In genomic region chr7:106639476-106640334, GRCh38 we compare ENCODE assay signal across 23 cellular contexts. TPM values are rescaled to one million over a fixed set of nuclear protein-coding genes. Genes with fewer than 3 reads are reported as not detected.
DNase-seq lines count a peak whose midpoint lies in the region; ATAC-seq and TF ChIP-seq lines count a peak whose summit lies in the region.
"Had no signal": no experiment of that assay in that cellular context is flagged by ENCODE, and none has a peak within 500 bp of the region (broad histone marks: within the 10 kb centered on the region; RNA-seq: fewer than 3 reads in every experiment).

No MANE protein-coding gene starts in this region.

- H3K4me1 ChIP-seq in colonic mucosa (no peaks in the 10 kb centered on the region), liver (ENCODE audit: control insufficient read depth in 4 of 4, insufficient read depth in 4 of 4, low read length in 3 of 4) (peaks cover 2 to 12% (median 5%) of the 10 kb centered on the region in 4 donors), stomach (no peaks in the 10 kb centered on the region), sigmoid colon (no peaks in the 10 kb centered on the region)
- H3K4me1 ChIP-seq: BLaER1, Caco-2 had no signal

- no peaks in the 10 kb centered on the region for H3K4me1 Mint-ChIP-seq in activated CD8-positive, alpha-beta T cell treated with anti-CD3 and anti-CD28 coated beads for 36 hours (ENCODE audit: low read depth)
- H3K4me1 Mint-ChIP-seq: CD4-positive, alpha-beta memory T cell; H9 had no signal

- H3K36me3 ChIP-seq in colonic mucosa (no peaks in the 10 kb centered on the region), liver (ENCODE audit: control insufficient read depth in 4 of 4, insufficient read depth in 3 of 4, low read depth in 1 of 4, low read length in 3 of 4) (no peaks in the 10 kb centered on the region), stomach (no peaks in the 10 kb centered on the region), sigmoid colon (no peaks in the 10 kb centered on the region)
- H3K36me3 ChIP-seq: BLaER1 had no signal

- intact Hi-C loops in colonic mucosa (cut with DNase I) (no loop called here), stomach (cut with DNase I; ENCODE audit: low total_unique reads) (no loop called here), Right ventricle myocardium inferior (cut with DNase I) (no loop called here), sigmoid colon (cut with DNase I) (no loop called here)
- intact Hi-C loops in activated CD8-positive, alpha-beta T cell treated with anti-CD3 and anti-CD28 coated beads for 36 hours (cut with micrococcal nuclease), result no loop called here

- DNase-seq in MV-4-11 (lab: John Stamatoyannopoulos, UW), result peak; percentile 27
- no peak for DNase-seq in colonic mucosa
- no peak for DNase-seq in stomach
- DNase-seq in Right ventricle myocardium inferior (ENCODE audit: missing footprints), result no peak
- no peak for DNase-seq in sigmoid colon
- DNase-seq in activated CD8-positive, alpha-beta T cell treated with anti-CD3 and anti-CD28 coated beads for 36 hours, result no peak
- DNase-seq: Caco-2; CD4-positive, alpha-beta memory T cell; DMS 273 treated with DMSO at 0.1 percent for 48 hours; DND-41; H9; HFFc6; Karpas-422; NCI-H1105; NCI-H146; NCI-H2029; NCI-H510A treated with DMSO at 0.1 percent for 48 hours; NCI-H748 treated with DMSO at 0.1 percent for 48 hours; SW 1271 had no signal

- no peak for TF ChIP-seq CTCF in colonic mucosa (IDR thresholded peaks at IDR 0.05)
- TF ChIP-seq CTCF in liver (IDR thresholded peaks at IDR 0.05; ENCODE audit: low read depth, low read length, missing input control), result no peak
- TF ChIP-seq CTCF in stomach (IDR thresholded peaks at IDR 0.05), result no peak
- no peak for TF ChIP-seq CTCF in sigmoid colon (IDR thresholded peaks at IDR 0.05)
- no peak for TF ChIP-seq CTCF in activated CD8-positive, alpha-beta T cell treated with anti-CD3 and anti-CD28 coated beads for 36 hours (IDR thresholded peaks at IDR 0.05)

- H3K9ac ChIP-seq in colonic mucosa (ENCODE audit: low read depth in 2 of 2, low read length in 2 of 2) (no peak overlapping the region), liver (ENCODE audit: low read depth in 1 of 2, low read length in 2 of 2) (no peak overlapping the region)
- H3K9ac ChIP-seq: BLaER1 had no signal

- TF ChIP-seq POLR2A in stomach (IDR thresholded peaks at IDR 0.05) (no peak), sigmoid colon (IDR thresholded peaks at IDR 0.05) (no peak)

- H3K36me3 Mint-ChIP-seq in activated CD8-positive, alpha-beta T cell treated with anti-CD3 and anti-CD28 coated beads for 36 hours (ENCODE audit: low read depth), result no peaks in the 10 kb centered on the region
- H3K36me3 Mint-ChIP-seq: CD4-positive, alpha-beta memory T cell; IgD-negative memory B cell had no signal

- H3K27me3 Mint-ChIP-seq in activated CD8-positive, alpha-beta T cell treated with anti-CD3 and anti-CD28 coated beads for 36 hours, result peaks cover 19% of the 10 kb centered on the region
- H3K27me3 Mint-ChIP-seq: IgD-negative memory B cell had no signal

- no peaks in the 10 kb centered on the region for H3K27me3 ChIP-seq in colonic mucosa
- H3K27me3 ChIP-seq in liver (ENCODE audit: control insufficient read depth in 4 of 4, insufficient read depth in 4 of 4, low read length in 3 of 4), result no peaks in the 10 kb centered on the region
- H3K27me3 ChIP-seq in stomach, result no peaks in the 10 kb centered on the region
- H3K27me3 ChIP-seq in sigmoid colon, result no peaks in the 10 kb centered on the region
- H3K27me3 ChIP-seq: BLaER1 had no signal

- H3K27ac Mint-ChIP-seq in activated CD8-positive, alpha-beta T cell treated with anti-CD3 and anti-CD28 coated beads for 36 hours, result no peak overlapping the region
- H3K27ac Mint-ChIP-seq: CD4-positive, alpha-beta memory T cell; H9; HFFc6; IgD-negative memory B cell had no signal

- H3K27ac ChIP-seq in colonic mucosa, result peak overlapping the region; percentile 4
- H3K27ac ChIP-seq in liver (ENCODE audit: low read depth in 1 of 2, low read length in 2 of 2), result peak overlapping the region; percentile 54 to 74
- no peak overlapping the region for H3K27ac ChIP-seq in stomach
- H3K27ac ChIP-seq in sigmoid colon, result no peak overlapping the region
- H3K27ac ChIP-seq: BLaER1 had no signal

- H3K4me3 Mint-ChIP-seq in activated CD8-positive, alpha-beta T cell treated with anti-CD3 and anti-CD28 coated beads for 36 hours, result no peak overlapping the region
- H3K4me3 Mint-ChIP-seq: CD4-positive, alpha-beta memory T cell; H9; HFFc6 had no signal

- CTCF ChIA-PET in activated CD8-positive, alpha-beta T cell treated with anti-CD3 and anti-CD28 coated beads for 36 hours (lab: Charles Lee), result interaction anchor here (1.8 kb wide), 1 partner anchor 19 kb away, joined by 4 read pairs; no protein-coding TSS in a partner anchor

- WGBS in liver, result 83% methylated on average over 7 of the region's 7 CpGs
- WGBS in stomach, 5 donors, result 70 to 86% (median 78%) methylated on average over 7 of the region's 7 CpGs
- WGBS in sigmoid colon, 2 donors, result 90 to 91% methylated on average over 7 of the region's 7 CpGs

- no peak overlapping the region for H3K4me3 ChIP-seq in colonic mucosa
- no peak overlapping the region for H3K4me3 ChIP-seq in liver (ENCODE audit: low read depth in 1 of 3, low read length in 3 of 3)
- no peak overlapping the region for H3K4me3 ChIP-seq in stomach
- no peak overlapping the region for H3K4me3 ChIP-seq in sigmoid colon
- H3K4me3 ChIP-seq: BLaER1 had no signal

- H3K9me3 ChIP-seq in colonic mucosa, result no peaks in the 10 kb centered on the region
- H3K9me3 ChIP-seq in liver (ENCODE audit: control insufficient read depth in 4 of 4, low read length in 3 of 4), result no peaks in the 10 kb centered on the region
- peaks cover 0 to 4% (median 0%) of the 10 kb centered on the region in 4 donors for H3K9me3 ChIP-seq in stomach
- H3K9me3 ChIP-seq in sigmoid colon, result no peaks in the 10 kb centered on the region
- H3K9me3 ChIP-seq: Caco-2 had no signal

- TF ChIP-seq RAD21 in liver (IDR thresholded peaks at IDR 0.05), result no peak

- H3K9me3 Mint-ChIP-seq in activated CD8-positive, alpha-beta T cell treated with anti-CD3 and anti-CD28 coated beads for 36 hours, result peaks cover 2% of the 10 kb centered on the region
- H3K9me3 Mint-ChIP-seq: HFFc6, IgD-negative memory B cell had no signal

- ATAC-seq in Right ventricle myocardium inferior, result no peak
- ATAC-seq in activated CD8-positive, alpha-beta T cell treated with anti-CD3 and anti-CD28 coated beads for 36 hours, result no peak
- ATAC-seq: Panc1 had no signal

- POLR2A ChIA-PET in activated CD8-positive, alpha-beta T cell treated with anti-CD3 and anti-CD28 coated beads for 36 hours (lab: Charles Lee), result no interaction called here

- no peak for TF ChIP-seq EP300 in stomach (IDR thresholded peaks at IDR 0.05)
- TF ChIP-seq EP300 in sigmoid colon (IDR thresholded peaks at IDR 0.05), result no peak

TF ChIP-seq in liver, 16 proteins besides CTCF, POLR2A, EP300 and RAD21 (continues in another document):
- no peak for TF ChIP-seq JUND (IDR thresholded peaks at IDR 0.05)
- TF ChIP-seq MAX (IDR thresholded peaks at IDR 0.05), result no peak
- no peak for TF ChIP-seq FOXA2 (IDR thresholded peaks at IDR 0.05)
- TF ChIP-seq, protein P1, sequence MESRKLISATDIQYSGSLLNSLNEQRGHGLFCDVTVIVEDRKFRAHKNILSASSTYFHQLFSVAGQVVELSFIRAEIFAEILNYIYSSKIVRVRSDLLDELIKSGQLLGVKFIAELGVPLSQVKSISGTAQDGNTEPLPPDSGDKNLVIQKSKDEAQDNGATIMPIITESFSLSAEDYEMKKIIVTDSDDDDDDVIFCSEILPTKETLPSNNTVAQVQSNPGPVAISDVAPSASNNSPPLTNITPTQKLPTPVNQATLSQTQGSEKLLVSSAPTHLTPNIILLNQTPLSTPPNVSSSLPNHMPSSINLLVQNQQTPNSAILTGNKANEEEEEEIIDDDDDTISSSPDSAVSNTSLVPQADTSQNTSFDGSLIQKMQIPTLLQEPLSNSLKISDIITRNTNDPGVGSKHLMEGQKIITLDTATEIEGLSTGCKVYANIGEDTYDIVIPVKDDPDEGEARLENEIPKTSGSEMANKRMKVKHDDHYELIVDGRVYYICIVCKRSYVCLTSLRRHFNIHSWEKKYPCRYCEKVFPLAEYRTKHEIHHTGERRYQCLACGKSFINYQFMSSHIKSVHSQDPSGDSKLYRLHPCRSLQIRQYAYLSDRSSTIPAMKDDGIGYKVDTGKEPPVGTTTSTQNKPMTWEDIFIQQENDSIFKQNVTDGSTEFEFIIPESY (IDR thresholded peaks at IDR 0.05), result no peak
- TF ChIP-seq SP1 (IDR thresholded peaks at IDR 0.05), result no peak

RNA-seq across cellular contexts. Expression of gene CCDC71L, which starts 21.3 kb away (rescaled TPM):
- total RNA-seq in colonic mucosa (10 to 100 TPM; 21.3 to 21.6 TPM), liver (10 to 100 TPM; 12.8 to 16.6 TPM), stomach (10 to 100 TPM in 2 of 5 donors, 1 to 10 TPM in 3; 1.3 to 92.7 (median 8.1) TPM), Right ventricle myocardium inferior (6.9 TPM), sigmoid colon (10 to 100 TPM; 13.9 to 84.0 (median 36.6) TPM)
- polyA plus RNA-seq in liver (10 to 100 TPM in 1 of 2 donors, 1 to 10 TPM in 1; 7.4 to 11.7 TPM), stomach (10 to 100 TPM; 11.1 to 18.2 (median 11.6) TPM), sigmoid colon (10 to 100 TPM in 2 of 3 donors, 1 to 10 TPM in 1; 8.3 to 21.3 (median 15.0) TPM)
- total RNA-seq in activated CD8-positive, alpha-beta T cell treated with anti-CD3 and anti-CD28 coated beads for 36 hours, result 10 to 100 TPM; 18.2 to 20.9 TPM

Comparison
In these comparisons a context has a peak if more than half of its experiments do, and no peak if none do; other contexts are left out.
1. H3K27ac ChIP-seq: peak in colonic mucosa (single experiment) and liver (2 of 2); none in stomach (0 of 5) and sigmoid colon (0 of 4).